3 cellular contexts compared by ENCODE assay signal in genomic region chr16:9381399-9381798, GRCh38.
"Had no signal": no experiment of that assay in that cellular context is flagged by ENCODE, and none has a peak within 500 bp of the region (broad histone marks: within the 10 kb centered on the region; RNA-seq: fewer than 3 reads in every experiment).

No MANE protein-coding gene starts in this region.

- DNase-seq: GDM1, GF-D8 had no signal

- ATAC-seq: GM12878 had no signal
